ENCODE assay signal across 18 cellular contexts in genomic region chr12:130222519-130223255, GRCh38.
"Had no signal": no experiment of that assay in that cellular context is flagged by ENCODE, and none has a peak within 500 bp of the region (broad histone marks: within the 10 kb centered on the region; RNA-seq: fewer than 3 reads in every experiment).

No MANE protein-coding gene starts in this region.

- H3K36me3 ChIP-seq: adrenal gland, left lung, transverse colon had no signal

- ATAC-seq: activated CD4-positive, CD25-positive, alpha-beta regulatory T cell treated with anti-CD3 and anti-CD28 coated beads, Interleukin-2, amount 50 U/mL, for 24 hours; activated naive CD4-positive, alpha-beta T cell treated with anti-CD3 and anti-CD28 coated beads, Interleukin-2, amount 50 U/mL, for 72 hours; activated T-cell treated with anti-CD3 and anti-CD28 coated beads, Interleukin-2, amount 50 U/mL, for 72 hours; effector memory CD8-positive, alpha-beta T cell; left lung; psoas muscle; right cardiac atrium; T-cell had no signal

- FAIRE-seq: astrocyte had no signal

- H3K27ac ChIP-seq: adrenal gland, hepatocyte, left lung, psoas muscle, transverse colon had no signal

- H3K9me3 ChIP-seq: adrenal gland, left lung, psoas muscle, transverse colon had no signal

- H3K4me1 ChIP-seq: adrenal gland, left lung, psoas muscle, transverse colon had no signal

- DNase-seq: activated CD8-positive, alpha-beta memory T cell treated with anti-CD3 and anti-CD28 coated beads for 24 hours; activated gamma-delta T cell; activated T-cell treated with anti-CD3 and anti-CD28 coated beads, Interleukin-2, amount 50 U/mL, for 72 hours; adrenal gland; dermis blood vessel endothelial cell; effector memory CD8-positive, alpha-beta T cell; foreskin fibroblast; left lung; midbrain; nephron progenitor cell; psoas muscle; right cardiac atrium; T-cell; transverse colon had no signal

- H3K4me3 ChIP-seq: adrenal gland, hepatocyte, left lung, psoas muscle, transverse colon had no signal
